Comparison of ENCODE assay signal across 9 cellular contexts in the genomic region with DNA sequence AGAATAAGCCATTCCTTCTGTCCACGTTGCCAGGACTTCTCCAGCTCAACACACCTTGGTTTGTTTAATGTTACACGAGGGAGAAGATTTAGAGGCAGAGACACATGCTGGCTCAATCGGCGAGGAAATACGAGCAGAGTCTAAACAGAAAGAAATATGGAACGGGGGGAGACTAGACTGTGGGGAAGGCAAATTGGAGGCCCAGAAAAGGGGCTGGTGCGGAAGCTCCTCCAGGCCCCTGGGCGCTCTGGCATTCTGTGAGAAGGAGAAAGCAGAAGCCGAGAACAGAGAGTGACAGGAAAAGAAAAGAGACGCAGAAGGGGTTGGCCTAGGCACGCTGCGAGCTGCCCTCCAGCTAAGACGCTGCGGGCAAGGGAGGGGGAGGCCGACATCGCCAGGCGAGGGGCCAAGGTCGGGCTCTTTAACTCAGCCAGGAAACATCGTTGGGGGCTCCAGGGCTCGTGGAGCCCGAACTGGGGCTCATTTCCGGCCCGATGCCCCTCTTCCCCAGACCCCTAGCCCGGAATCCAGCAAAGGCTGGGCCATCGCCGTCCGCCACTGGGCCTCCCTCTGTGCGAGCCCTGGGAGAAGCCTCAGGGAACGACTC. TPM values are rescaled to one million over a fixed set of nuclear protein-coding genes. Genes with fewer than 3 reads are reported as not detected.
DNase-seq lines count a peak whose midpoint lies in the region; ATAC-seq and TF ChIP-seq lines count a peak whose summit lies in the region.
"Had no signal": no experiment of that assay in that cellular context is flagged by ENCODE, and none has a peak within 500 bp of the region (broad histone marks: within the 10 kb centered on the region; RNA-seq: fewer than 3 reads in every experiment).

No MANE protein-coding gene starts in this region.

- H3K4me2 ChIP-seq in DND-41 (ENCODE audit: insufficient read depth, low read length), result peak overlapping the region; percentile 73

- peaks cover 95% of the 10 kb centered on the region for H3K27me3 Mint-ChIP-seq in activated naive CD8-positive, alpha-beta T cell treated with anti-CD3 and anti-CD28 coated beads for 36 hours

- peak overlapping the region; percentile 62 for H3K4me3 Mint-ChIP-seq in activated naive CD8-positive, alpha-beta T cell treated with anti-CD3 and anti-CD28 coated beads for 36 hours

- TF ChIP-seq CTCF in DND-41 (IDR thresholded peaks at IDR 0.05; ENCODE audit: borderline replicate concordance, extremely low read depth, low read length, poor library complexity, severe bottlenecking) (no peak), kidney epithelial cell (IDR thresholded peaks at IDR 0.05; ENCODE audit: insufficient read depth, low read length, poor library complexity, severe bottlenecking) (peak; percentile 0)

- no peaks in the 10 kb centered on the region for H3K36me3 Mint-ChIP-seq in activated naive CD8-positive, alpha-beta T cell treated with anti-CD3 and anti-CD28 coated beads for 36 hours

- H3K27ac Mint-ChIP-seq in activated naive CD8-positive, alpha-beta T cell treated with anti-CD3 and anti-CD28 coated beads for 36 hours, result peak overlapping the region; percentile 35

- no peak overlapping the region for H3K27ac ChIP-seq in DND-41 (ENCODE audit: low read length)
- no peak overlapping the region for H3K27ac ChIP-seq in subcutaneous abdominal adipose tissue (ENCODE audit: low read depth, low read length)

- H3K4me1 ChIP-seq in DND-41 (ENCODE audit: insufficient read depth, low read length), result peaks cover 9% of the 10 kb centered on the region
- peaks cover 0 to 47% (median 43%) of the 10 kb centered on the region in 5 donors for H3K4me1 ChIP-seq in subcutaneous abdominal adipose tissue (ENCODE audit: control insufficient read depth in 5 of 5, insufficient read depth in 5 of 5, low read length in 5 of 5)

- H3K4me3 ChIP-seq in DND-41 (ENCODE audit: low read depth in 1 of 2, low read length in 2 of 2), result peak overlapping the region in 1 of 2 experiments; percentile 55; a peak in 3 of 4 replicates
- peak overlapping the region; percentile 25 for H3K4me3 ChIP-seq in kidney epithelial cell (ENCODE audit: low read depth, low read length)
- peak overlapping the region; percentile 65 to 81 (median 70) for H3K4me3 ChIP-seq in subcutaneous abdominal adipose tissue (ENCODE audit: low read depth in 1 of 5, low read length in 5 of 5)

- ATAC-seq in DND-41 (ENCODE audit: insufficient read depth, low read depth) (peak; percentile 72), HG02852 (IDR thresholded peaks at IDR 0.05; ENCODE audit: unreplicated experiment) (peak; percentile 17), HG02973 (IDR thresholded peaks at IDR 0.05; ENCODE audit: unreplicated experiment) (no peak), GM21526 (IDR thresholded peaks at IDR 0.05; ENCODE audit: low FRiP score, unreplicated experiment) (no peak), GM21717 (IDR thresholded peaks at IDR 0.05; ENCODE audit: unreplicated experiment) (no peak)

- no peaks in the 10 kb centered on the region for H4K20me1 ChIP-seq in DND-41 (ENCODE audit: insufficient read depth, low read length)

- no peaks in the 10 kb centered on the region for H3K79me2 ChIP-seq in DND-41 (ENCODE audit: insufficient read depth, low read length)

- H3K36me3 ChIP-seq in DND-41 (ENCODE audit: insufficient read depth, low read length) (no peaks in the 10 kb centered on the region), kidney epithelial cell (ENCODE audit: control insufficient read depth, insufficient read depth, low read length) (no peaks in the 10 kb centered on the region), subcutaneous abdominal adipose tissue (ENCODE audit: control insufficient read depth in 5 of 5, insufficient read depth in 5 of 5, low read length in 5 of 5) (no peaks in the 10 kb centered on the region)

- peaks cover 27% of the 10 kb centered on the region for H3K4me1 Mint-ChIP-seq in activated naive CD8-positive, alpha-beta T cell treated with anti-CD3 and anti-CD28 coated beads for 36 hours

- peak overlapping the region; percentile 38 for H3K9ac ChIP-seq in DND-41 (ENCODE audit: low read depth, low read length)
- H3K9ac ChIP-seq in subcutaneous abdominal adipose tissue (ENCODE audit: low read length in 5 of 5), result peak overlapping the region in 4 of 5 donors; percentile 43 to 55 (median 50)

- peak overlapping the region; percentile 8; the same call in 1 of the 2 replicates for H2AFZ ChIP-seq in DND-41 (ENCODE audit: low read depth, low read length)

- H3K9me3 ChIP-seq in DND-41 (ENCODE audit: insufficient read depth, low read length, severe bottlenecking), result no peaks in the 10 kb centered on the region
- H3K9me3 ChIP-seq in subcutaneous abdominal adipose tissue (ENCODE audit: control insufficient read depth in 5 of 5, low read length in 5 of 5), result no peaks in the 10 kb centered on the region

- H3K9me3 Mint-ChIP-seq in activated naive CD8-positive, alpha-beta T cell treated with anti-CD3 and anti-CD28 coated beads for 36 hours, result no peaks in the 10 kb centered on the region

- H3K27me3 ChIP-seq in DND-41 (ENCODE audit: insufficient read depth, low read length, poor library complexity) (peaks cover 24% of the 10 kb centered on the region), kidney epithelial cell (ENCODE audit: control insufficient read depth, insufficient read depth, low read length) (peaks cover 84% of the 10 kb centered on the region), subcutaneous abdominal adipose tissue (ENCODE audit: control insufficient read depth in 5 of 5, insufficient read depth in 4 of 5, low read length in 5 of 5) (peaks cover 67 to 91% (median 83%) of the 10 kb centered on the region in 5 donors)

- peak; percentile 10 for DNase-seq in DND-41
- peak; percentile 18 for DNase-seq in activated naive CD8-positive, alpha-beta T cell treated with anti-CD3 and anti-CD28 coated beads for 36 hours
- no peak for DNase-seq in kidney epithelial cell (ENCODE audit: low read depth)

RNA-seq across cellular contexts. Expression of a gene that starts 3.2 kb away (rescaled TPM):
- total RNA-seq in activated naive CD8-positive, alpha-beta T cell treated with anti-CD3 and anti-CD28 coated beads for 36 hours, result 1 to 10 TPM; 2.2 to 2.4 TPM
- not detected in 2 replicates for total RNA-seq in kidney epithelial cell
- total RNA-seq: M059J had no signal

Comparison
In these comparisons a context has a peak if more than half of its experiments do, and no peak if none do; other contexts are left out.
1. ATAC-seq: peak in DND-41 (single experiment) and HG02852 (single experiment); none in HG02973 (single experiment), GM21526 (single experiment) and GM21717 (single experiment).